Comparison of ENCODE assay signal across 8 cellular contexts in genomic region chr3:38004415-38005075, GRCh38. TPM values are rescaled to one million over a fixed set of nuclear protein-coding genes. Genes with fewer than 3 reads are reported as not detected.
DNase-seq lines count a peak whose midpoint lies in the region; ATAC-seq and FAIRE-seq lines count a peak whose summit lies in the region.

No MANE protein-coding gene starts in this region.

- H3K4ac ChIP-seq in trophoblast cell (ENCODE audit: low read depth, low read length): no peak overlapping the region

- peaks cover 4% of the 10 kb centered on the region for H3K36me3 Mint-ChIP-seq in activated naive CD8-positive, alpha-beta T cell treated with anti-CD3 and anti-CD28 coated beads, Interleukin-2, amount 50 U/mL, for 24 hours (ENCODE audit: low read depth)

- H3K27ac Mint-ChIP-seq in activated naive CD8-positive, alpha-beta T cell treated with anti-CD3 and anti-CD28 coated beads, Interleukin-2, amount 50 U/mL, for 24 hours: peak overlapping the region; percentile 11

- H2AFZ ChIP-seq in trophoblast cell (ENCODE audit: insufficient read depth, low read length, poor library complexity): no peak overlapping the region

- H2AK5ac ChIP-seq in trophoblast cell (ENCODE audit: low read length): no peak overlapping the region

- H3K79me1 ChIP-seq in trophoblast cell (ENCODE audit: low read length): no peaks in the 10 kb centered on the region

- no peak overlapping the region for H3K18ac ChIP-seq in trophoblast cell (ENCODE audit: low read length)

- H3K4me1 Mint-ChIP-seq in activated naive CD8-positive, alpha-beta T cell treated with anti-CD3 and anti-CD28 coated beads, Interleukin-2, amount 50 U/mL, for 24 hours: peaks cover 10% of the 10 kb centered on the region

- H3K4me3 ChIP-seq in trophoblast cell (ENCODE audit: low read depth, low read length): no peak overlapping the region

- no peak overlapping the region for H3K27ac ChIP-seq in trophoblast cell (ENCODE audit: low read depth, low read length)

- no peak overlapping the region for H4K91ac ChIP-seq in trophoblast cell (ENCODE audit: low read depth, low read length)

- H3K4me1 ChIP-seq in trophoblast cell (ENCODE audit: control insufficient read depth in 1 of 2, insufficient read depth in 2 of 2, low read length in 2 of 2): no peaks in the 10 kb centered on the region

- no peak overlapping the region for H2BK12ac ChIP-seq in trophoblast cell (ENCODE audit: low read length)

- no peak overlapping the region for H3K4me3 Mint-ChIP-seq in activated naive CD8-positive, alpha-beta T cell treated with anti-CD3 and anti-CD28 coated beads, Interleukin-2, amount 50 U/mL, for 24 hours

- H3K27me3 ChIP-seq in trophoblast cell (ENCODE audit: insufficient read depth, low read length): no peaks in the 10 kb centered on the region

- intact Hi-C loops in Right ventricle myocardium superior (cut with DNase I): no loop called here

- FAIRE-seq in GM19239 (lab: Jason Lieb, UNC): no peak

- no peak overlapping the region for H3K4me2 ChIP-seq in trophoblast cell (ENCODE audit: low read length)

- H3K9ac ChIP-seq in trophoblast cell (ENCODE audit: low read length): no peak overlapping the region

- H3K23ac ChIP-seq in trophoblast cell (ENCODE audit: low read length): no peak overlapping the region

- H3K36me3 ChIP-seq in trophoblast cell (ENCODE audit: control insufficient read depth in 1 of 2, insufficient read depth in 2 of 2, low read length in 2 of 2): peaks cover 17% of the 10 kb centered on the region in 2 experiments

- H4K8ac ChIP-seq in trophoblast cell (ENCODE audit: low read depth, low read length): no peak overlapping the region

- peaks cover 2% of the 10 kb centered on the region for H3K9me3 ChIP-seq in trophoblast cell (ENCODE audit: insufficient read depth, low read depth, low read length)

- no peaks in the 10 kb centered on the region for H3K9me3 Mint-ChIP-seq in activated naive CD8-positive, alpha-beta T cell treated with anti-CD3 and anti-CD28 coated beads, Interleukin-2, amount 50 U/mL, for 24 hours

- ATAC-seq in HG03558 (IDR thresholded peaks at IDR 0.05; ENCODE audit: extremely low read depth, unreplicated experiment) (peak; percentile 36), Right ventricle myocardium superior (ENCODE audit: poor library complexity) (peak; percentile 76)
- peak; percentile 30 for ATAC-seq in activated naive CD8-positive, alpha-beta T cell treated with anti-CD3 and anti-CD28 coated beads, Interleukin-2, amount 50 U/mL, for 24 hours

- no peaks in the 10 kb centered on the region for H3K27me3 Mint-ChIP-seq in activated naive CD8-positive, alpha-beta T cell treated with anti-CD3 and anti-CD28 coated beads, Interleukin-2, amount 50 U/mL, for 24 hours

- H2BK120ac ChIP-seq in trophoblast cell (ENCODE audit: insufficient read depth, low read length, poor library complexity): no peak overlapping the region

- no peaks in the 10 kb centered on the region for H3K79me2 ChIP-seq in trophoblast cell (ENCODE audit: control insufficient read depth, insufficient read depth, low read length, poor library complexity)

- WGBS in trophoblast cell (ENCODE audit: extremely low coverage, insufficient coverage, insufficient read length): no CpG with 5 or more reads among the region's 14 CpGs

- no peak overlapping the region for H3K14ac ChIP-seq in trophoblast cell (ENCODE audit: low read length)

- H2BK5ac ChIP-seq in trophoblast cell (ENCODE audit: low read depth, low read length, poor library complexity): no peak overlapping the region

- peak; percentile 77 for DNase-seq in activated CD8-positive, alpha-beta memory T cell treated with anti-CD3 and anti-CD28 coated beads for 24 hours
- DNase-seq in activated CD8-positive, alpha-beta memory T cell treated with anti-CD3 and anti-CD28 coated beads, Interleukin-2, amount 50 U/mL, for 48 hours: no peak
- DNase-seq in RPMI7951 (ENCODE audit: low read depth): peak; percentile 62
- DNase-seq in activated naive CD8-positive, alpha-beta T cell treated with anti-CD3 and anti-CD28 coated beads, Interleukin-2, amount 50 U/mL, for 24 hours: peak; percentile 52
- peak; percentile 88 for DNase-seq in Right ventricle myocardium superior
- DNase-seq in trophoblast cell: peak; percentile 58 to 82
- DNase-seq in GM19239 (ENCODE audit: insufficient read length, low spot score): no peak

- no peak overlapping the region for H4K12ac ChIP-seq in trophoblast cell (ENCODE audit: low read depth, low read length)

RNA-seq across cellular contexts. Expression of gene VILL, which starts 14.0 kb away (rescaled TPM):
- 3.3 and 3.5 TPM in 2 replicates for total RNA-seq in RPMI7951 (2014; rRNA removed; shearing (Covaris generic))
- 4.0 TPM for total RNA-seq in Right ventricle myocardium superior
- polyA plus RNA-seq in trophoblast cell (2013): 0.82 and 0.85 TPM in 2 replicates

RNA-seq across cellular contexts. Expression of gene PLCD1, which starts 24.9 kb away (rescaled TPM):
- 3.5 and 4.1 TPM in 2 replicates for total RNA-seq in RPMI7951 (2014; rRNA removed; shearing (Covaris generic))
- total RNA-seq in Right ventricle myocardium superior: 8.5 TPM
- polyA plus RNA-seq in trophoblast cell (2013): 14.7 and 15.7 TPM in 2 replicates

RNA-seq across cellular contexts. Expression of gene DLEC1, which starts 34.5 kb away (rescaled TPM):
- not detected in 2 replicates for total RNA-seq in RPMI7951 (2014; rRNA removed; shearing (Covaris generic))
- total RNA-seq in Right ventricle myocardium superior: 0.16 TPM
- polyA plus RNA-seq in trophoblast cell (2013): 0.03 and 0.45 TPM in 2 replicates

Comparison
In these comparisons a context has a peak if more than half of its experiments do, and no peak if none do; other contexts are left out.
1. DNase-seq: peak in activated CD8-positive, alpha-beta memory T cell treated with anti-CD3 and anti-CD28 coated beads for 24 hours (single experiment), RPMI7951 (single experiment), activated naive CD8-positive, alpha-beta T cell treated with anti-CD3 and anti-CD28 coated beads, Interleukin-2, amount 50 U/mL, for 24 hours (single experiment), Right ventricle myocardium superior (single experiment) and trophoblast cell (2 of 2); none in activated CD8-positive, alpha-beta memory T cell treated with anti-CD3 and anti-CD28 coated beads, Interleukin-2, amount 50 U/mL, for 48 hours (single experiment) and GM19239 (single experiment).
2. Peak in every context shown above with its lines, with median percentiles within 50 percentile points of each other: ATAC-seq.